In genomic region chr21:36478941-36479340, GRCh38 we compare ENCODE assay signal across 1 cellular context.
TF ChIP-seq lines count a peak whose summit lies in the region.

No MANE protein-coding gene starts in this region.

TF ChIP-seq in GM12878, 131 proteins besides CTCF, POLR2A, EP300 and RAD21:
- TF ChIP-seq JUNB (IDR thresholded peaks at IDR 0.05) (no peak), GATAD2B (conservative IDR thresholded peaks at IDR 0.05; ENCODE audit: low read depth) (no peak), SIX5 (IDR thresholded peaks at IDR 0.05; ENCODE audit: low read depth, low read length, severe bottlenecking) (no peak), CEBPZ (IDR thresholded peaks at IDR 0.05; ENCODE audit: low read depth, low read length) (no peak), SREBF1 (IDR thresholded peaks at IDR 0.05; ENCODE audit: low read length) (no peak), FOXM1 (IDR thresholded peaks at IDR 0.05; ENCODE audit: low read depth, low read length) (no peak)
TF ChIP-seq in GM12878: peak in this region for 0.
